9 cellular contexts compared by ENCODE assay signal in the genomic region with DNA sequence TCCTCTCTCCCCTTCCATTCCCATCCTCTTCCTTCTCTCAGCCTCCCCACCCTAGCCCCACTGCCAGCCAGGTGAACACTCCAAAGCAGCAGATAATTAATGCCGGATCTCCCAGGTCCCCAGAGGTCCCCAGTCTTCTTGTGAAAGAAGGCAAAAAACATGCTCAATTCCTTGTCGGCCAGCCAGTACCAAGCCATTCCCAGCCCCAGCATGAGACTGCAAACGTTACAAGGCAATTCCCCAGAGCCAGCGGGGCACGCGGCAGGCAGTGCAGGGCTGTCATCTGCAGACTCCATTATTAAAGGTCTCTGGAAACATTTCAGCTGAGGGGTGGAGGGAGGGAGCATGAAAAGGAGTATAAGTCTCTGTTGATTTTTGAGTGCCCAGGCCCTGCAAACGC.
A peak's percentile ranks its signal among the peaks of the same experiment; 100 is the strongest.
DNase-seq lines count a peak whose midpoint lies in the region; ATAC-seq, FAIRE-seq and TF ChIP-seq lines count a peak whose summit lies in the region.
"Had no signal": no experiment of that assay in that cellular context is flagged by ENCODE, and none has a peak within 500 bp of the region (broad histone marks: within the 10 kb centered on the region; RNA-seq: fewer than 3 reads in every experiment).

No MANE protein-coding gene starts in this region.

- intact Hi-C loops in kidney (cut with DNase I) = no loop called here

- 29 to 48% methylated on average over 7 of the region's 7 CpGs for WGBS in esophagus, 2 donors
- WGBS in neuronal stem cell (ENCODE audit: extremely low coverage in 2 of 2, insufficient read length in 2 of 2, insufficient replicate concordance in 1 of 2), 2 donors = no CpG with 5 or more reads among the region's 7 CpGs

- H3K4me3 ChIP-seq in BLaER1 = no peak overlapping the region
- H3K4me3 ChIP-seq in esophagus (ENCODE audit: low read depth in 1 of 2, low read length in 2 of 2) = no peak overlapping the region
- no peak overlapping the region for H3K4me3 ChIP-seq in neuronal stem cell (ENCODE audit: low read length in 2 of 2)
- H3K4me3 ChIP-seq in kidney (ENCODE audit: low read length in 2 of 2) = no peak overlapping the region
- H3K4me3 ChIP-seq: PC-9 had no signal

- no peak overlapping the region for H2BK15ac ChIP-seq in neuronal stem cell (ENCODE audit: low read length)

- no peak overlapping the region for H3K23ac ChIP-seq in neuronal stem cell (ENCODE audit: low read depth, low read length, poor library complexity)

- H4K91ac ChIP-seq in neuronal stem cell (ENCODE audit: low read depth, low read length, poor library complexity) = no peak overlapping the region

- H3K4me2 ChIP-seq in BLaER1 (peak overlapping the region; percentile 87), neuronal stem cell (ENCODE audit: insufficient read depth, low read length, poor library complexity, severe bottlenecking) (peak overlapping the region; percentile 21)
- H3K4me2 ChIP-seq: PC-9 had no signal

- H3K4me1 ChIP-seq in BLaER1 = peaks cover 99% of the 10 kb centered on the region
- H3K4me1 ChIP-seq in esophagus (ENCODE audit: control insufficient read depth in 2 of 2, insufficient read depth in 2 of 2, low read length in 1 of 2) = peaks cover 5 to 34% of the 10 kb centered on the region in 2 donors
- H3K4me1 ChIP-seq in neuronal stem cell (ENCODE audit: control insufficient read depth in 2 of 2, insufficient read depth in 1 of 2, low read depth in 1 of 2, low read length in 2 of 2) = peaks cover 44 to 51% of the 10 kb centered on the region in 2 donors
- H3K4me1 ChIP-seq in kidney (ENCODE audit: control insufficient read depth in 1 of 2, insufficient read depth in 1 of 2, low read depth in 1 of 2, low read length in 2 of 2) = peaks cover 9 to 29% of the 10 kb centered on the region in 2 donors

- no peaks in the 10 kb centered on the region for H3K36me3 ChIP-seq in BLaER1
- H3K36me3 ChIP-seq in esophagus (ENCODE audit: control insufficient read depth in 2 of 2, insufficient read depth in 2 of 2, low read length in 1 of 2) = no peaks in the 10 kb centered on the region
- peaks cover 0 to 19% of the 10 kb centered on the region in 2 donors for H3K36me3 ChIP-seq in neuronal stem cell (replicated peaks in 1 of 2; ENCODE audit: control insufficient read depth in 2 of 2, insufficient read depth in 2 of 2, low read length in 2 of 2)
- H3K36me3 ChIP-seq in kidney (ENCODE audit: control insufficient read depth in 1 of 2, insufficient read depth in 2 of 2, low read length in 2 of 2) = no peaks in the 10 kb centered on the region

- ATAC-seq in GM18861 (IDR thresholded peaks at IDR 0.05; ENCODE audit: unreplicated experiment) = no peak
- no peak for ATAC-seq in GM19328 (IDR thresholded peaks at IDR 0.05; ENCODE audit: unreplicated experiment)

- peak overlapping the region; percentile 62 for H3K18ac ChIP-seq in neuronal stem cell (ENCODE audit: low read length)

- H2BK12ac ChIP-seq in neuronal stem cell (ENCODE audit: low read length) = no peak overlapping the region

- no peak overlapping the region for H2BK5ac ChIP-seq in neuronal stem cell (ENCODE audit: low read length)

- H2AK5ac ChIP-seq in neuronal stem cell (ENCODE audit: low read depth, low read length) = peak overlapping the region; percentile 11

- peak overlapping the region; percentile 43 for H3K9ac ChIP-seq in BLaER1
- H3K9ac ChIP-seq in neuronal stem cell (ENCODE audit: low read depth, low read length, poor library complexity) = no peak overlapping the region
- no peak overlapping the region for H3K9ac ChIP-seq in kidney (ENCODE audit: low read length in 2 of 2)

- no peak for TF ChIP-seq CTCF in kidney (IDR thresholded peaks at IDR 0.05; ENCODE audit: borderline replicate concordance, extremely low read depth, insufficient read depth)

- H3K9me3 ChIP-seq in BLaER1 = no peaks in the 10 kb centered on the region
- no peaks in the 10 kb centered on the region for H3K9me3 ChIP-seq in esophagus (ENCODE audit: control insufficient read depth in 2 of 2, insufficient read depth in 1 of 2, low read depth in 1 of 2, low read length in 1 of 2)
- no peaks in the 10 kb centered on the region for H3K9me3 ChIP-seq in neuronal stem cell (replicated peaks in 1 of 2; ENCODE audit: control insufficient read depth in 2 of 2, insufficient read depth in 1 of 2, low read depth in 1 of 2, low read length in 2 of 2)
- H3K9me3 ChIP-seq in kidney (ENCODE audit: control insufficient read depth in 1 of 2, low read length in 2 of 2) = no peaks in the 10 kb centered on the region

- no peak overlapping the region for H4K8ac ChIP-seq in neuronal stem cell (ENCODE audit: low read depth, low read length)

- no peaks in the 10 kb centered on the region for H3K27me3 ChIP-seq in BLaER1
- no peaks in the 10 kb centered on the region for H3K27me3 ChIP-seq in esophagus (ENCODE audit: control insufficient read depth in 1 of 2, insufficient read depth in 2 of 2, low read length in 2 of 2)
- H3K27me3 ChIP-seq in neuronal stem cell (ENCODE audit: control insufficient read depth in 3 of 3, insufficient read depth in 3 of 3, low read depth in 1 of 3, low read length in 3 of 3) = no peaks in the 10 kb centered on the region

- peak; percentile 93 for DNase-seq in NCI-H2107 treated with DMSO at 0.1 percent for 48 hours (lab: John Stamatoyannopoulos, UW; ENCODE audit: unreplicated experiment)
- DNase-seq in neuronal stem cell (ENCODE audit: low spot score) = no peak
- DNase-seq in SIG-M5 (lab: John Stamatoyannopoulos, UW) = no peak
- DNase-seq in kidney = no peak
- DNase-seq: PC-9 had no signal

- no peaks in the 10 kb centered on the region for H4K20me1 ChIP-seq in BLaER1

- H3K79me1 ChIP-seq in neuronal stem cell (ENCODE audit: low read depth, low read length) = no peaks in the 10 kb centered on the region

- H2AFZ ChIP-seq in neuronal stem cell (ENCODE audit: low read length) = no peak overlapping the region
- H2AFZ ChIP-seq: PC-9 had no signal

- no peak overlapping the region for H3K14ac ChIP-seq in neuronal stem cell (ENCODE audit: low read length)

- H2BK120ac ChIP-seq in neuronal stem cell (ENCODE audit: low read depth, low read length) = no peak overlapping the region

- H3K27ac ChIP-seq in BLaER1 (peak overlapping the region; percentile 70), esophagus (ENCODE audit: low read depth in 2 of 2, low read length in 1 of 2) (peak overlapping the region; percentile 84 to 86), neuronal stem cell (replicated peaks; ENCODE audit: low read length) (no peak overlapping the region), kidney (ENCODE audit: low read depth in 2 of 2, low read length in 2 of 2) (no peak overlapping the region)
- H3K27ac ChIP-seq: PC-9 had no signal

- H3K4ac ChIP-seq in neuronal stem cell (ENCODE audit: low read length) = no peak overlapping the region

- FAIRE-seq in kidney (lab: Jason Lieb, UNC) = no peak

Comparison
In these comparisons a context has a peak if more than half of its experiments do, and no peak if none do; other contexts are left out.
1. H3K27ac ChIP-seq: peak in BLaER1 (single experiment) and esophagus (2 of 2); none in neuronal stem cell (single experiment) and kidney (0 of 2).